In genomic region chr18:3499498-3499897, GRCh38 we compare ENCODE assay signal across 9 cellular contexts. TPM values are rescaled to one million over a fixed set of nuclear protein-coding genes. Genes with fewer than 3 reads are reported as not detected.
DNase-seq lines count a peak whose midpoint lies in the region; ATAC-seq, FAIRE-seq and TF ChIP-seq lines count a peak whose summit lies in the region.
"Had no signal": no experiment of that assay in that cellular context is flagged by ENCODE, and none has a peak within 500 bp of the region (broad histone marks: within the 10 kb centered on the region; RNA-seq: fewer than 3 reads in every experiment).

No MANE protein-coding gene starts in this region.

- no peak for TF ChIP-seq CTCF in HEK293 (tag by site-specific recombination; IDR thresholded peaks at IDR 0.05)
- TF ChIP-seq CTCF in bronchial epithelial cell (IDR thresholded peaks at IDR 0.05; ENCODE audit: insufficient read depth, low read length, severe bottlenecking), result no peak

- H3K36me3 Mint-ChIP-seq in memory B cell, result no peaks in the 10 kb centered on the region

- POLR2A ChIA-PET in HEK293 (lab: Yijun Ruan, JAX), result interaction anchor here (0.5 kb wide), 1 partner anchor 203 kb away, joined by 6 read pairs; no protein-coding TSS in a partner anchor

- CTCF ChIA-PET in HEK293 (lab: Yijun Ruan, JAX), result interaction anchor here (0.6 to 1.4 kb wide), 2 partner anchors 45 to 231 kb away, joined by 5 read pairs; no protein-coding TSS in a partner anchor

- ATAC-seq in memory B cell (ENCODE audit: low read depth), result peak; percentile 14

- peaks cover 7% of the 10 kb centered on the region for H3K27me3 Mint-ChIP-seq in memory B cell

- H3K27ac ChIP-seq in HEK293 (ENCODE audit: extremely low read depth, low read depth, low read length), result 0 out of 2 replicates have a peak overlapping the region, but pooled peaks have one; percentile 9

- 0 out of 2 replicates have a peak, but pooled peaks cover 3% of the 10 kb centered on the region for H3K4me1 ChIP-seq in HEK293 (ENCODE audit: control insufficient read depth, insufficient read depth, low read length)

- no peaks in the 10 kb centered on the region for H3K36me3 ChIP-seq in HEK293 (ENCODE audit: control insufficient read depth in 2 of 2, insufficient read depth in 1 of 2, low read length in 2 of 2)
- no peaks in the 10 kb centered on the region for H3K36me3 ChIP-seq in bronchial epithelial cell (ENCODE audit: control insufficient read depth, insufficient read depth, low read length)

- H3K4me3 ChIP-seq in HEK293 (ENCODE audit: low read depth, low read length) (no peak overlapping the region), bronchial epithelial cell (ENCODE audit: low read depth, low read length) (peak overlapping the region; percentile 39)

- H3K4me3 Mint-ChIP-seq in memory B cell, result peak overlapping the region; percentile 94

- H3K9me3 ChIP-seq in HEK293 (ENCODE audit: control insufficient read depth, insufficient read depth, low read depth, low read length), result no peaks in the 10 kb centered on the region

- H3K27ac Mint-ChIP-seq in memory B cell, result peak overlapping the region; percentile 81

- FAIRE-seq in bronchial epithelial cell (lab: Jason Lieb, UNC), result no peak

- H3K4me1 Mint-ChIP-seq in memory B cell, result peaks cover 12% of the 10 kb centered on the region

- no peaks in the 10 kb centered on the region for H3K9me3 Mint-ChIP-seq in memory B cell

- DNase-seq in 8988T (peak; percentile 43), bronchial epithelial cell (ENCODE audit: low read depth) (no peak), memory B cell (ENCODE audit: low spot score in 2 of 2) (no peak), NCI-H2107 treated with DMSO at 0.1 percent for 48 hours (lab: John Stamatoyannopoulos, UW; ENCODE audit: unreplicated experiment) (no peak), NOMO-1 treated with DMSO at 0.1 percent for 48 hours (lab: John Stamatoyannopoulos, UW; ENCODE audit: unreplicated experiment) (no peak), SIG-M5 (lab: John Stamatoyannopoulos, UW) (no peak), COLO668 (lab: John Stamatoyannopoulos, UW; ENCODE audit: unreplicated experiment) (no peak)
- DNase-seq: OCI-M1 had no signal

- peaks cover 2% of the 10 kb centered on the region for H3K27me3 ChIP-seq in bronchial epithelial cell (ENCODE audit: control insufficient read depth, insufficient read depth, low read length)

TF ChIP-seq in HEK293, 187 proteins besides CTCF, POLR2A, EP300 and RAD21:
- TF ChIP-seq ZNF670 (tag by site-specific recombination; IDR thresholded peaks at IDR 0.05; ENCODE audit: low read depth) (no peak), SCRT1 (tag by site-specific recombination; IDR thresholded peaks at IDR 0.05; ENCODE audit: borderline replicate concordance) (no peak), PRDM1 (tag by site-specific recombination; IDR thresholded peaks at IDR 0.05) (no peak), BCL11A (tag by site-specific recombination; IDR thresholded peaks at IDR 0.05; ENCODE audit: low read depth) (no peak), SP2 (tag by site-specific recombination; IDR thresholded peaks at IDR 0.05) (no peak), ZNF121 (tag by site-specific recombination; IDR thresholded peaks at IDR 0.05) (no peak), ZNF530 (tag by site-specific recombination; IDR thresholded peaks at IDR 0.05; ENCODE audit: low read depth) (no peak), ZNF510 (tag by site-specific recombination; IDR thresholded peaks at IDR 0.05; ENCODE audit: insufficient replicate concordance) (no peak), ZNF354C (tag by site-specific recombination; IDR thresholded peaks at IDR 0.05; ENCODE audit: borderline replicate concordance, low read depth) (no peak), ZNF549 (tag by site-specific recombination; IDR thresholded peaks at IDR 0.05) (no peak)

RNA-seq across cellular contexts. Expression of gene TGIF1, which starts 49.5 kb away (rescaled TPM):
- 198 and 441 TPM in 2 replicates for total RNA-seq in bronchial epithelial cell
